ENCODE assay signal across 17 cellular contexts in the genomic region with DNA sequence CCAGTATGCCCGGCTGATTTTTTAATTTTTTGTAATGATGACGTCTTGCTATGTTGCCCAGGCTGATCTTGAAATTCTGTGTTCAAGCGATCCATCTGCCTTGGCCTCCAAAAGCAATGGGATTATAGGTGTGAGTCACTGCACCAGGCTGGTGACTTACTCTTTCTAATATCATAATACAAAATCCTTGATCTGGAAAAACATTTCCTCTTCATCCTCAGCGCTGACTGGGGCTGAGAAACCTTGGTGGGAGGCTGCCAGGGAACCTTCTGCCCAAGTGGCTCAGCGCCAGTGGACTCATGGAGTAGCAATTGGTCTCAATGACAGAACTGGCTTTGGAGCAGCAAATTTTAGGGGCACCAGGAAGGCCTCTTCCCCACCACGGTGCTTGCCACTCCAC.
"Had no signal": no experiment of that assay in that cellular context is flagged by ENCODE, and none has a peak within 500 bp of the region (broad histone marks: within the 10 kb centered on the region; RNA-seq: fewer than 3 reads in every experiment).

No MANE protein-coding gene starts in this region.

- H3K27ac Mint-ChIP-seq: natural killer cell had no signal

- H3K9me3 ChIP-seq: body of pancreas, esophagus muscularis mucosa, prostate gland, sigmoid colon, testis, upper lobe of right lung had no signal

- H3K4me1 ChIP-seq: prostate gland, sigmoid colon, testis, upper lobe of right lung had no signal

- H3K9me3 Mint-ChIP-seq: natural killer cell; stimulated activated naive CD8-positive, alpha-beta T cell treated with anti-CD3 and anti-CD28 coated beads, Interleukin-15, Interleukin-2, amounts not matched to agents 100 ng/mL and 50 ng/mL, for 24 hours; T-helper 1 cell treated with Interleukin-12 subunit alpha and Interleukin-12 subunit beta and Interleukin-4 antibody, amounts not matched to agents 30 μg/mL and 1 μg/mL, for 36 hours had no signal

- H3K27ac ChIP-seq: body of pancreas, esophagus muscularis mucosa, prostate gland, sigmoid colon, testis, upper lobe of right lung had no signal

- H3K4me3 ChIP-seq: body of pancreas, esophagus muscularis mucosa, prostate gland, sigmoid colon, testis, upper lobe of right lung had no signal

- H3K27me3 ChIP-seq: body of pancreas, esophagus muscularis mucosa, sigmoid colon, testis, upper lobe of right lung had no signal

- ATAC-seq: body of pancreas, natural killer cell, SK-N-SH treated with all-trans-retinoic acid at 6 μM for 48 hours, upper lobe of right lung had no signal

- DNase-seq: activated CD4-positive, alpha-beta T cell treated with anti-CD3 and anti-CD28 coated beads, Interleukin-2, amount 50 U/mL, for 48 hours; activated CD4-positive, CD25-positive, alpha-beta regulatory T cell treated with anti-CD3 and anti-CD28 coated beads, Interleukin-2, amount 50 U/mL, for 72 hours; activated naive CD4-positive, alpha-beta T cell; activated T-cell treated with anti-CD3 and anti-CD28 coated beads, Interleukin-2, amount 50 U/mL, for 48 hours; foreskin fibroblast; natural killer cell; occipital lobe; sigmoid colon; stimulated activated CD4-positive, alpha-beta T cell treated with anti-CD3 and anti-CD28 coated beads, Interleukin-12 subunit alpha, Interleukin-12 subunit beta, amount 100 ng/mL, for 4 hours; testis; upper lobe of right lung had no signal

- H3K27me3 Mint-ChIP-seq: stimulated activated naive CD8-positive, alpha-beta T cell treated with anti-CD3 and anti-CD28 coated beads, Interleukin-15, Interleukin-2, amounts not matched to agents 100 ng/mL and 50 ng/mL, for 24 hours had no signal

- H3K4me3 Mint-ChIP-seq: natural killer cell; stimulated activated naive CD8-positive, alpha-beta T cell treated with anti-CD3 and anti-CD28 coated beads, Interleukin-15, Interleukin-2, amounts not matched to agents 100 ng/mL and 50 ng/mL, for 24 hours; T-helper 1 cell treated with Interleukin-12 subunit alpha and Interleukin-12 subunit beta and Interleukin-4 antibody, amounts not matched to agents 30 μg/mL and 1 μg/mL, for 36 hours had no signal

- H3K36me3 Mint-ChIP-seq: natural killer cell had no signal

- H3K36me3 ChIP-seq: esophagus muscularis mucosa, prostate gland, sigmoid colon, upper lobe of right lung had no signal
